Comparison of ENCODE assay signal across 1 cellular context in genomic region chr10:116281780-116282179, GRCh38.
TF ChIP-seq lines count a peak whose summit lies in the region.

No MANE protein-coding gene starts in this region.

TF ChIP-seq in H1, 55 proteins besides CTCF, POLR2A, EP300 and RAD21 (continued from another document):
- TF ChIP-seq E2F6 (IDR thresholded peaks at IDR 0.05) = no peak
TF ChIP-seq in H1: peak in this region for 0.
